In genomic region chr1:230831706-230832105, GRCh38 we compare ENCODE assay signal across 19 cellular contexts. TPM values are rescaled to one million over a fixed set of nuclear protein-coding genes. Genes with fewer than 3 reads are reported as not detected.
DNase-seq lines count a peak whose midpoint lies in the region; ATAC-seq, FAIRE-seq and TF ChIP-seq lines count a peak whose summit lies in the region.
"Had no signal": no experiment of that assay in that cellular context is flagged by ENCODE, and none has a peak within 500 bp of the region (broad histone marks: within the 10 kb centered on the region; RNA-seq: fewer than 3 reads in every experiment).

No MANE protein-coding gene starts in this region.

- H3K4me3 ChIP-seq in endodermal cell (ENCODE audit: low read length): no peak overlapping the region
- H3K4me3 ChIP-seq in fibroblast of the aortic adventitia (ENCODE audit: low read depth, low read length): no peak overlapping the region
- no peak overlapping the region for H3K4me3 ChIP-seq in neural progenitor cell
- H3K4me3 ChIP-seq in lower leg skin (ENCODE audit: low read depth, poor library complexity, severe bottlenecking): no peak overlapping the region
- H3K4me3 ChIP-seq in CD8-positive, alpha-beta memory T cell (ENCODE audit: low read length): no peak overlapping the region
- no peak overlapping the region for H3K4me3 ChIP-seq in kidney (ENCODE audit: low read length in 2 of 2)
- H3K4me3 ChIP-seq: SJSA1 had no signal

- no peak overlapping the region for H3K4me2 ChIP-seq in neural progenitor cell

- H3K36me3 Mint-ChIP-seq in endodermal cell (ENCODE audit: low read depth) (no peaks in the 10 kb centered on the region), neural progenitor cell (peaks cover 4% of the 10 kb centered on the region)
- H3K36me3 Mint-ChIP-seq in CD8-positive, alpha-beta memory T cell: no peaks in the 10 kb centered on the region

- no peak for TF ChIP-seq POLR2A in GM18505 (IDR thresholded peaks at IDR 0.05; ENCODE audit: borderline replicate concordance, extremely low read depth, insufficient read depth, insufficient read length)
- TF ChIP-seq POLR2A in lower leg skin (IDR thresholded peaks at IDR 0.05): no peak

- ATAC-seq in GM18505 (IDR thresholded peaks at IDR 0.05; ENCODE audit: unreplicated experiment): no peak
- ATAC-seq: Right ventricle myocardium inferior had no signal

- no peak overlapping the region for H2AFZ ChIP-seq in neural progenitor cell (replicated peaks)

- H3K9ac ChIP-seq in endodermal cell (ENCODE audit: extremely low read depth, low read length, poor library complexity, severe bottlenecking) (no peak overlapping the region), neural progenitor cell (no peak overlapping the region), kidney (ENCODE audit: low read length in 2 of 2) (no peak overlapping the region)

- H3F3A ChIP-seq in neural progenitor cell (ENCODE audit: low read depth): peaks cover 7% of the 10 kb centered on the region

- CTCF ChIA-PET in CD8-positive, alpha-beta memory T cell (lab: Charles Lee): no interaction called here

- H3K4me3 Mint-ChIP-seq in endodermal cell (no peak overlapping the region), neural progenitor cell (no peak overlapping the region)
- no peak overlapping the region for H3K4me3 Mint-ChIP-seq in CD8-positive, alpha-beta memory T cell

- TF ChIP-seq CTCF in endodermal cell (conservative IDR thresholded peaks at IDR 0.05) (no peak), fibroblast of the aortic adventitia (IDR thresholded peaks at IDR 0.05; ENCODE audit: insufficient read depth, low read length) (no peak), neural progenitor cell (IDR thresholded peaks at IDR 0.05) (no peak), lower leg skin (IDR thresholded peaks at IDR 0.05) (no peak), kidney (IDR thresholded peaks at IDR 0.05; ENCODE audit: borderline replicate concordance, extremely low read depth, insufficient read depth) (no peak)

- DNase-seq in D341Med (ENCODE audit: low spot score): peak; percentile 4
- DNase-seq in endodermal cell: peak; percentile 3
- DNase-seq in fibroblast of the aortic adventitia (ENCODE audit: low read depth): peak; percentile 98
- DNase-seq in neural progenitor cell (ENCODE audit: low spot score): no peak
- no peak for DNase-seq in lower leg skin (ENCODE audit: low spot score in 2 of 2)
- DNase-seq in CD8-positive, alpha-beta memory T cell: no peak
- DNase-seq in kidney: no peak
- DNase-seq: DMS53, GDM1, Karpas-422, MV-4-11, NCI-H1105 treated with DMSO at 0.1 percent for 48 hours, NCI-H2081, NCI-H2171, NCI-H526 had no signal

- H3K4me1 ChIP-seq in endodermal cell (ENCODE audit: control insufficient read depth, insufficient read depth, low read length) (no peaks in the 10 kb centered on the region), neural progenitor cell (peaks cover 21% of the 10 kb centered on the region), kidney (ENCODE audit: control insufficient read depth in 1 of 2, insufficient read depth in 1 of 2, low read depth in 1 of 2, low read length in 2 of 2) (no peaks in the 10 kb centered on the region)
- H3K4me1 ChIP-seq in CD8-positive, alpha-beta memory T cell (ENCODE audit: insufficient read depth, low read length): no peaks in the 10 kb centered on the region
- H3K4me1 ChIP-seq: SJSA1 had no signal

- H3K4me1 Mint-ChIP-seq in endodermal cell: no peaks in the 10 kb centered on the region
- peaks cover 20% of the 10 kb centered on the region for H3K4me1 Mint-ChIP-seq in neural progenitor cell
- H3K4me1 Mint-ChIP-seq in CD8-positive, alpha-beta memory T cell: no peaks in the 10 kb centered on the region

- peaks cover 3% of the 10 kb centered on the region for H4K20me1 ChIP-seq in neural progenitor cell (ENCODE audit: low read depth)

- H3K27me3 ChIP-seq in endodermal cell (ENCODE audit: control insufficient read depth, insufficient read depth, low read length, poor library complexity, severe bottlenecking) (no peaks in the 10 kb centered on the region), neural progenitor cell (no peaks in the 10 kb centered on the region)
- no peaks in the 10 kb centered on the region for H3K27me3 ChIP-seq in CD8-positive, alpha-beta memory T cell (ENCODE audit: insufficient read depth, low read length, poor library complexity, severe bottlenecking)
- H3K27me3 ChIP-seq: SJSA1 had no signal

- H3K79me2 ChIP-seq in neural progenitor cell (ENCODE audit: low read depth): no peaks in the 10 kb centered on the region

- no peaks in the 10 kb centered on the region for H3K9me3 Mint-ChIP-seq in endodermal cell
- H3K9me3 Mint-ChIP-seq in neural progenitor cell: peaks cover 11% of the 10 kb centered on the region
- H3K9me3 Mint-ChIP-seq in CD8-positive, alpha-beta memory T cell: peaks cover 0 to 6% (median 4%) of the 10 kb centered on the region in 5 donors

- H3K27ac ChIP-seq in endodermal cell (ENCODE audit: low read depth, low read length): no peak overlapping the region
- no peak overlapping the region for H3K27ac ChIP-seq in neural progenitor cell
- H3K27ac ChIP-seq in CD8-positive, alpha-beta memory T cell (ENCODE audit: low read depth, low read length): no peak overlapping the region
- H3K27ac ChIP-seq in kidney (ENCODE audit: low read depth in 2 of 2, low read length in 2 of 2): no peak overlapping the region
- H3K27ac ChIP-seq: C4-2B, SJSA1 had no signal

- H3K9me3 ChIP-seq in endodermal cell (ENCODE audit: control insufficient read depth, low read length) (no peaks in the 10 kb centered on the region), neural progenitor cell (ENCODE audit: low read depth) (no peaks in the 10 kb centered on the region), kidney (ENCODE audit: control insufficient read depth in 1 of 2, low read length in 2 of 2) (no peaks in the 10 kb centered on the region)
- no peaks in the 10 kb centered on the region for H3K9me3 ChIP-seq in CD8-positive, alpha-beta memory T cell (ENCODE audit: low read length)
- H3K9me3 ChIP-seq: SJSA1 had no signal

- intact Hi-C loops in lower leg skin (cut with DNase I; ENCODE audit: low total_unique reads) (no loop called here), kidney (cut with DNase I) (no loop called here)

- H3K27ac Mint-ChIP-seq in endodermal cell: no peak overlapping the region
- H3K27ac Mint-ChIP-seq in neural progenitor cell: peak overlapping the region; percentile 29
- no peak overlapping the region for H3K27ac Mint-ChIP-seq in CD8-positive, alpha-beta memory T cell

- no peak for FAIRE-seq in kidney (lab: Jason Lieb, UNC)

- H3K27me3 Mint-ChIP-seq in endodermal cell (ENCODE audit: insufficient read depth) (no peaks in the 10 kb centered on the region), neural progenitor cell (ENCODE audit: insufficient read depth, low read depth) (no peaks in the 10 kb centered on the region)
- peaks cover 7 to 19% of the 10 kb centered on the region in 2 donors for H3K27me3 Mint-ChIP-seq in CD8-positive, alpha-beta memory T cell

- H3K36me3 ChIP-seq in endodermal cell (ENCODE audit: control insufficient read depth, insufficient read depth, low read length) (no peaks in the 10 kb centered on the region), neural progenitor cell (no peaks in the 10 kb centered on the region), kidney (ENCODE audit: control insufficient read depth in 1 of 2, insufficient read depth in 2 of 2, low read length in 2 of 2) (no peaks in the 10 kb centered on the region)
- H3K36me3 ChIP-seq in CD8-positive, alpha-beta memory T cell (ENCODE audit: insufficient read depth, low read length): no peaks in the 10 kb centered on the region
- H3K36me3 ChIP-seq: SJSA1 had no signal

- POLR2A ChIA-PET in CD8-positive, alpha-beta memory T cell (lab: Charles Lee): no interaction called here

RNA-seq across cellular contexts. Expression of gene C1orf198, which starts 36.6 kb away (rescaled TPM):
- 10 to 100 TPM; 37.5 to 44.8 TPM for total RNA-seq in endodermal cell
- 61.8 TPM for polyA plus RNA-seq in endodermal cell (2013, experiment 1 of 2)
- 58.9 TPM for polyA plus RNA-seq in endodermal cell (2013, experiment 2 of 2)
- 75.6 and 98.9 TPM in 2 replicates for total RNA-seq in fibroblast of the aortic adventitia (ENCODE audit: low replicate concordance)
- total RNA-seq in neural progenitor cell (ENCODE audit: low replicate concordance): 48.5 and 66.7 TPM in 2 replicates
- 10 to 100 TPM; 71.1 to 80.1 (median 73.3) TPM for total RNA-seq in lower leg skin
- 1 to 10 TPM; 5.7 to 7.2 TPM for total RNA-seq in CD8-positive, alpha-beta memory T cell
- polyA plus RNA-seq in CD8-positive, alpha-beta memory T cell: 5.9 TPM
- 45.3 TPM for total RNA-seq in kidney
- polyA plus RNA-seq in kidney (ENCODE audit: insufficient read depth, low read depth, low replicate concordance): 15.4 TPM

Comparison
In these comparisons a context has a peak if more than half of its experiments do, and no peak if none do; other contexts are left out.
1. DNase-seq: peak in D341Med (single experiment), endodermal cell (single experiment) and fibroblast of the aortic adventitia (single experiment); none in neural progenitor cell (single experiment), lower leg skin (0 of 2), CD8-positive, alpha-beta memory T cell (0 of 5) and kidney (single experiment).